In genomic region chr22:48753381-48753730, GRCh38 we compare ENCODE assay signal across 17 cellular contexts.
"Had no signal": no experiment of that assay in that cellular context is flagged by ENCODE, and none has a peak within 500 bp of the region (broad histone marks: within the 10 kb centered on the region; RNA-seq: fewer than 3 reads in every experiment).

No MANE protein-coding gene starts in this region.

- DNase-seq: activated CD4-positive, alpha-beta T cell treated with anti-CD3 and anti-CD28 coated beads, Interleukin-2, amount 50 U/mL, for 4 hours; activated T-cell treated with anti-CD3 and anti-CD28 coated beads, Interleukin-2, amount 50 U/mL, for 72 hours; dermis blood vessel endothelial cell; effector memory CD4-positive, alpha-beta T cell; lower lobe of right lung; nephron progenitor cell; occipital lobe; spleen; stimulated activated CD8-positive, alpha-beta memory T cell treated with anti-CD3 and anti-CD28 coated beads, Interleukin-4, amount 100 ng/mL, for 48 hours; stimulated activated naive CD4-positive, alpha-beta T cell; T-helper 17 cell; thyroid gland had no signal

- H3K27ac Mint-ChIP-seq: activated naive CD8-positive, alpha-beta T cell; activated T-cell treated with anti-CD3 and anti-CD28 coated beads, Interleukin-2, amount 50 U/mL, for 72 hours; mesothelial cell of epicardium; nephron progenitor cell; T-helper 17 cell had no signal

- H3K4me3 ChIP-seq: lower lobe of right lung, spleen, thyroid gland had no signal

- FAIRE-seq: bronchial epithelial cell, islet of Langerhans, TTC549 had no signal

- H3K27ac ChIP-seq: lower lobe of right lung, spleen, thyroid gland had no signal

- H3K36me3 ChIP-seq: lower lobe of right lung, spleen, thyroid gland had no signal

- H3K4me1 ChIP-seq: lower lobe of right lung, spleen, thyroid gland had no signal

- H3K36me3 Mint-ChIP-seq: activated naive CD8-positive, alpha-beta T cell; mesothelial cell of epicardium had no signal

- H3K4me3 Mint-ChIP-seq: activated naive CD8-positive, alpha-beta T cell; activated T-cell treated with anti-CD3 and anti-CD28 coated beads, Interleukin-2, amount 50 U/mL, for 72 hours; mesothelial cell of epicardium; nephron progenitor cell; T-helper 17 cell had no signal

- H3K9me3 Mint-ChIP-seq: activated T-cell treated with anti-CD3 and anti-CD28 coated beads, Interleukin-2, amount 50 U/mL, for 72 hours; mesothelial cell of epicardium; nephron progenitor cell had no signal

- H3K27me3 ChIP-seq: thyroid gland had no signal

- H3K4me1 Mint-ChIP-seq: mesothelial cell of epicardium, nephron progenitor cell, T-helper 17 cell had no signal

- ATAC-seq: activated T-cell treated with anti-CD3 and anti-CD28 coated beads, Interleukin-2, amount 50 U/mL, for 72 hours; lower lobe of right lung; T-helper 17 cell had no signal

- H3K9me3 ChIP-seq: lower lobe of right lung, spleen, thyroid gland had no signal
